In the genomic region with DNA sequence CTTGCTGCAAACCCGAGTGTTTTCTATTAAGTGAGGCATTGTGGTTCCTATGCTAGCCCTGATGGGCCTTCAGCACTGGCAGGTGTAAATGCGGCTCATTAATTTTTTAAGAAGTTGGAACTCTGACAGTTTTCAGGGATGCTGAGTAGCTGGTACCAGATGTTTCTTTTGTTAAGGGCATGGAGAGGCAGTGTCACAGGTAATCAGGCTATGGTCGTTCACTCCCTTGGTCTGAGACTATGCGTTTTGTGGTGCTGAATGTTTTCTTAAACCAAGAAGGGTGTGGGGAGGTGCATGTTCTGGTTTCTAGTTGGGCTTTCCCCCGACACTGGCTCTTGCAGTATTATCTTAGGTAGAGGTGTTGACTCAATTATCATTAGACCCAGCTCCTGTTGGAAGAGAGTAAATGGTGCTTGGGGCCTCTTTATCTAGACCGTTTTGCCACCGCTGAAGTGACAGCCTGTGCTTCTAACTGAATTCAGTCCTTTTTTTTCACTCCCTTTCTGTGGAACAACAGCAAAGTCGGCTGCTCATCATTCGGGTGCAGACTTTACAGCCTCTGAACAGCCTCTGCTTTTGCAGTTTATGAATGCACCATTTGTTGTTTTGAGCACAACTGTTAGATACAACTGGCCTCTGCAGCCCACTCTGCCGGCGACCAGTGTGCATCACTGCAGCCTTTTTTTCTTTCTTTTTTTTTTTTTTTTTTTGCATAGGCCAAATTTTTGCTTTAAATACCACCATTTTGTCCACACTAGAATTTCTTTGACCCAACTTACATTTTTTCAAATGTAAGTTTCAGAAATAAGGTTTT, we compare ENCODE assay signal across 1 cellular context.
TF ChIP-seq lines count a peak whose summit lies in the region.

No MANE protein-coding gene starts in this region.

TF ChIP-seq in K562, 482 proteins besides CTCF, POLR2A, EP300 and RAD21 (continued from another document):
- TF ChIP-seq MED1 (CRISPR knock-in tag; IDR thresholded peaks at IDR 0.05; ENCODE audit: borderline replicate concordance) (no peak), CAMTA2 (CRISPR knock-in tag; conservative IDR thresholded peaks at IDR 0.05) (no peak), NEUROD1 (IDR thresholded peaks at IDR 0.05; ENCODE audit: borderline replicate concordance, low read depth, low read length, partially characterized antibody) (peak; percentile 23), ZKSCAN8 (CRISPR knock-in tag; IDR thresholded peaks at IDR 0.05) (no peak), NCOA2 (IDR thresholded peaks at IDR 0.05; ENCODE audit: partially characterized antibody in 2 of 2) (no peak), TEAD4 (IDR thresholded peaks at IDR 0.05; ENCODE audit: low read length) (peak; percentile 17; the same call in 1 of the 2 replicates), TEAD4 (CRISPR knock-in tag; IDR thresholded peaks at IDR 0.05; ENCODE audit: borderline replicate concordance) (no peak), ZNF586 (CRISPR knock-in tag; conservative IDR thresholded peaks at IDR 0.05) (no peak), TAF7 (tag; IDR thresholded peaks at IDR 0.05) (no peak), C11orf30 (IDR thresholded peaks at IDR 0.05; ENCODE audit: low read depth) (no peak), PHF21A (IDR thresholded peaks at IDR 0.05; ENCODE audit: borderline replicate concordance, low read depth) (no peak), SETDB1 (IDR thresholded peaks at IDR 0.05; ENCODE audit: low read length) (no peak), KHSRP (IDR thresholded peaks at IDR 0.05) (no peak), ZNF589 (CRISPR knock-in tag; IDR thresholded peaks at IDR 0.05; ENCODE audit: low read depth) (no peak), ASH1L (IDR thresholded peaks at IDR 0.05; ENCODE audit: borderline replicate concordance, low read depth, partially characterized antibody) (no peak), ZNF695 (CRISPR knock-in tag; IDR thresholded peaks at IDR 0.05) (no peak), HNRNPUL1 (IDR thresholded peaks at IDR 0.05; ENCODE audit: low read length) (no peak), NR2C1 (IDR thresholded peaks at IDR 0.05) (no peak), NR2C1 (tag; IDR thresholded peaks at IDR 0.05) (no peak), ZNF780A (CRISPR knock-in tag; IDR thresholded peaks at IDR 0.05) (no peak), POLR2H (tag; IDR thresholded peaks at IDR 0.05; ENCODE audit: low read depth) (no peak), PURB (CRISPR knock-in tag; IDR thresholded peaks at IDR 0.05; ENCODE audit: low read depth) (no peak), ZBTB17 (CRISPR knock-in tag; IDR thresholded peaks at IDR 0.05) (no peak), NFYB (IDR thresholded peaks at IDR 0.05; ENCODE audit: extremely low read depth, insufficient read length) (no peak), RBM39 (optimal IDR thresholded peaks at IDR 0.05; ENCODE audit: low read depth, low read length) (no peak), ZNF77 (CRISPR knock-in tag; IDR thresholded peaks at IDR 0.05) (no peak), TRIM28 (IDR thresholded peaks at IDR 0.05) (no peak), BCL6 (CRISPR knock-in tag; IDR thresholded peaks at IDR 0.05) (no peak), NR2F6 (CRISPR knock-in tag; IDR thresholded peaks at IDR 0.05) (no peak)
- TF ChIP-seq, protein P1, sequence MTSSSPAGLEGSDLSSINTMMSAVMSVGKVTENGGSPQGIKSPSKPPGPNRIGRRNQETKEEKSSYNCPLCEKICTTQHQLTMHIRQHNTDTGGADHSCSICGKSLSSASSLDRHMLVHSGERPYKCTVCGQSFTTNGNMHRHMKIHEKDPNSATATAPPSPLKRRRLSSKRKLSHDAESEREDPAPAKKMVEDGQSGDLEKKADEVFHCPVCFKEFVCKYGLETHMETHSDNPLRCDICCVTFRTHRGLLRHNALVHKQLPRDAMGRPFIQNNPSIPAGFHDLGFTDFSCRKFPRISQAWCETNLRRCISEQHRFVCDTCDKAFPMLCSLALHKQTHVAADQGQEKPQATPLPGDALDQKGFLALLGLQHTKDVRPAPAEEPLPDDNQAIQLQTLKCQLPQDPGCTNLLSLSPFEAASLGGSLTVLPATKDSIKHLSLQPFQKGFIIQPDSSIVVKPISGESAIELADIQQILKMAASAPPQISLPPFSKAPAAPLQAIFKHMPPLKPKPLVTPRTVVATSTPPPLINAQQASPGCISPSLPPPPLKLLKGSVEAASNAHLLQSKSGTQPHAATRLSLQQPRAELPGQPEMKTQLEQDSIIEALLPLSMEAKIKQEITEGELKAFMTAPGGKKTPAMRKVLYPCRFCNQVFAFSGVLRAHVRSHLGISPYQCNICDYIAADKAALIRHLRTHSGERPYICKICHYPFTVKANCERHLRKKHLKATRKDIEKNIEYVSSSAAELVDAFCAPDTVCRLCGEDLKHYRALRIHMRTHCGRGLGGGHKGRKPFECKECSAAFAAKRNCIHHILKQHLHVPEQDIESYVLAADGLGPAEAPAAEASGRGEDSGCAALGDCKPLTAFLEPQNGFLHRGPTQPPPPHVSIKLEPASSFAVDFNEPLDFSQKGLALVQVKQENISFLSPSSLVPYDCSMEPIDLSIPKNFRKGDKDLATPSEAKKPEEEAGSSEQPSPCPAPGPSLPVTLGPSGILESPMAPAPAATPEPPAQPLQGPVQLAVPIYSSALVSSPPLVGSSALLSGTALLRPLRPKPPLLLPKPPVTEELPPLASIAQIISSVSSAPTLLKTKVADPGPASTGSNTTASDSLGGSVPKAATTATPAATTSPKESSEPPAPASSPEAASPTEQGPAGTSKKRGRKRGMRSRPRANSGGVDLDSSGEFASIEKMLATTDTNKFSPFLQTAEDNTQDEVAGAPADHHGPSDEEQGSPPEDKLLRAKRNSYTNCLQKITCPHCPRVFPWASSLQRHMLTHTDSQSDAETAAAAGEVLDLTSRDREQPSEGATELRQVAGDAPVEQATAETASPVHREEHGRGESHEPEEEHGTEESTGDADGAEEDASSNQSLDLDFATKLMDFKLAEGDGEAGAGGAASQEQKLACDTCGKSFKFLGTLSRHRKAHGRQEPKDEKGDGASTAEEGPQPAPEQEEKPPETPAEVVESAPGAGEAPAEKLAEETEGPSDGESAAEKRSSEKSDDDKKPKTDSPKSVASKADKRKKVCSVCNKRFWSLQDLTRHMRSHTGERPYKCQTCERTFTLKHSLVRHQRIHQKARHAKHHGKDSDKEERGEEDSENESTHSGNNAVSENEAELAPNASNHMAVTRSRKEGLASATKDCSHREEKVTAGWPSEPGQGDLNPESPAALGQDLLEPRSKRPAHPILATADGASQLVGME (CRISPR knock-in tag; IDR thresholded peaks at IDR 0.05), result no peak
- TF ChIP-seq, protein P2, sequence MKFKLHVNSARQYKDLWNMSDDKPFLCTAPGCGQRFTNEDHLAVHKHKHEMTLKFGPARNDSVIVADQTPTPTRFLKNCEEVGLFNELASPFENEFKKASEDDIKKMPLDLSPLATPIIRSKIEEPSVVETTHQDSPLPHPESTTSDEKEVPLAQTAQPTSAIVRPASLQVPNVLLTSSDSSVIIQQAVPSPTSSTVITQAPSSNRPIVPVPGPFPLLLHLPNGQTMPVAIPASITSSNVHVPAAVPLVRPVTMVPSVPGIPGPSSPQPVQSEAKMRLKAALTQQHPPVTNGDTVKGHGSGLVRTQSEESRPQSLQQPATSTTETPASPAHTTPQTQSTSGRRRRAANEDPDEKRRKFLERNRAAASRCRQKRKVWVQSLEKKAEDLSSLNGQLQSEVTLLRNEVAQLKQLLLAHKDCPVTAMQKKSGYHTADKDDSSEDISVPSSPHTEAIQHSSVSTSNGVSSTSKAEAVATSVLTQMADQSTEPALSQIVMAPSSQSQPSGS (CRISPR knock-in tag; IDR thresholded peaks at IDR 0.05), result no peak
- TF ChIP-seq, protein P3, sequence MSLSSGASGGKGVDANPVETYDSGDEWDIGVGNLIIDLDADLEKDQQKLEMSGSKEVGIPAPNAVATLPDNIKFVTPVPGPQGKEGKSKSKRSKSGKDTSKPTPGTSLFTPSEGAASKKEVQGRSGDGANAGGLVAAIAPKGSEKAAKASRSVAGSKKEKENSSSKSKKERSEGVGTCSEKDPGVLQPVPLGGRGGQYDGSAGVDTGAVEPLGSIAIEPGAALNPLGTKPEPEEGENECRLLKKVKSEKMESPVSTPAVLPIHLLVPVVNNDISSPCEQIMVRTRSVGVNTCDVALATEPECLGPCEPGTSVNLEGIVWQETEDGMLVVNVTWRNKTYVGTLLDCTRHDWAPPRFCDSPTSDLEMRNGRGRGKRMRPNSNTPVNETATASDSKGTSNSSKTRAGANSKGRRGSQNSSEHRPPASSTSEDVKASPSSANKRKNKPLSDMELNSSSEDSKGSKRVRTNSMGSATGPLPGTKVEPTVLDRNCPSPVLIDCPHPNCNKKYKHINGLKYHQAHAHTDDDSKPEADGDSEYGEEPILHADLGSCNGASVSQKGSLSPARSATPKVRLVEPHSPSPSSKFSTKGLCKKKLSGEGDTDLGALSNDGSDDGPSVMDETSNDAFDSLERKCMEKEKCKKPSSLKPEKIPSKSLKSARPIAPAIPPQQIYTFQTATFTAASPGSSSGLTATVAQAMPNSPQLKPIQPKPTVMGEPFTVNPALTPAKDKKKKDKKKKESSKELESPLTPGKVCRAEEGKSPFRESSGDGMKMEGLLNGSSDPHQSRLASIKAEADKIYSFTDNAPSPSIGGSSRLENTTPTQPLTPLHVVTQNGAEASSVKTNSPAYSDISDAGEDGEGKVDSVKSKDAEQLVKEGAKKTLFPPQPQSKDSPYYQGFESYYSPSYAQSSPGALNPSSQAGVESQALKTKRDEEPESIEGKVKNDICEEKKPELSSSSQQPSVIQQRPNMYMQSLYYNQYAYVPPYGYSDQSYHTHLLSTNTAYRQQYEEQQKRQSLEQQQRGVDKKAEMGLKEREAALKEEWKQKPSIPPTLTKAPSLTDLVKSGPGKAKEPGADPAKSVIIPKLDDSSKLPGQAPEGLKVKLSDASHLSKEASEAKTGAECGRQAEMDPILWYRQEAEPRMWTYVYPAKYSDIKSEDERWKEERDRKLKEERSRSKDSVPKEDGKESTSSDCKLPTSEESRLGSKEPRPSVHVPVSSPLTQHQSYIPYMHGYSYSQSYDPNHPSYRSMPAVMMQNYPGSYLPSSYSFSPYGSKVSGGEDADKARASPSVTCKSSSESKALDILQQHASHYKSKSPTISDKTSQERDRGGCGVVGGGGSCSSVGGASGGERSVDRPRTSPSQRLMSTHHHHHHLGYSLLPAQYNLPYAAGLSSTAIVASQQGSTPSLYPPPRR (CRISPR knock-in tag; IDR thresholded peaks at IDR 0.05; ENCODE audit: borderline replicate concordance), result no peak
- TF ChIP-seq, protein P4, sequence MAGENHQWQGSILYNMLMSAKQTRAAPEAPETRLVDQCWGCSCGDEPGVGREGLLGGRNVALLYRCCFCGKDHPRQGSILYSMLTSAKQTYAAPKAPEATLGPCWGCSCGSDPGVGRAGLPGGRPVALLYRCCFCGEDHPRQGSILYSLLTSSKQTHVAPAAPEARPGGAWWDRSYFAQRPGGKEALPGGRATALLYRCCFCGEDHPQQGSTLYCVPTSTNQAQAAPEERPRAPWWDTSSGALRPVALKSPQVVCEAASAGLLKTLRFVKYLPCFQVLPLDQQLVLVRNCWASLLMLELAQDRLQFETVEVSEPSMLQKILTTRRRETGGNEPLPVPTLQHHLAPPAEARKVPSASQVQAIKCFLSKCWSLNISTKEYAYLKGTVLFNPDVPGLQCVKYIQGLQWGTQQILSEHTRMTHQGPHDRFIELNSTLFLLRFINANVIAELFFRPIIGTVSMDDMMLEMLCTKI (IDR thresholded peaks at IDR 0.05; ENCODE audit: partially characterized antibody), result no peak
- TF ChIP-seq, protein P5, sequence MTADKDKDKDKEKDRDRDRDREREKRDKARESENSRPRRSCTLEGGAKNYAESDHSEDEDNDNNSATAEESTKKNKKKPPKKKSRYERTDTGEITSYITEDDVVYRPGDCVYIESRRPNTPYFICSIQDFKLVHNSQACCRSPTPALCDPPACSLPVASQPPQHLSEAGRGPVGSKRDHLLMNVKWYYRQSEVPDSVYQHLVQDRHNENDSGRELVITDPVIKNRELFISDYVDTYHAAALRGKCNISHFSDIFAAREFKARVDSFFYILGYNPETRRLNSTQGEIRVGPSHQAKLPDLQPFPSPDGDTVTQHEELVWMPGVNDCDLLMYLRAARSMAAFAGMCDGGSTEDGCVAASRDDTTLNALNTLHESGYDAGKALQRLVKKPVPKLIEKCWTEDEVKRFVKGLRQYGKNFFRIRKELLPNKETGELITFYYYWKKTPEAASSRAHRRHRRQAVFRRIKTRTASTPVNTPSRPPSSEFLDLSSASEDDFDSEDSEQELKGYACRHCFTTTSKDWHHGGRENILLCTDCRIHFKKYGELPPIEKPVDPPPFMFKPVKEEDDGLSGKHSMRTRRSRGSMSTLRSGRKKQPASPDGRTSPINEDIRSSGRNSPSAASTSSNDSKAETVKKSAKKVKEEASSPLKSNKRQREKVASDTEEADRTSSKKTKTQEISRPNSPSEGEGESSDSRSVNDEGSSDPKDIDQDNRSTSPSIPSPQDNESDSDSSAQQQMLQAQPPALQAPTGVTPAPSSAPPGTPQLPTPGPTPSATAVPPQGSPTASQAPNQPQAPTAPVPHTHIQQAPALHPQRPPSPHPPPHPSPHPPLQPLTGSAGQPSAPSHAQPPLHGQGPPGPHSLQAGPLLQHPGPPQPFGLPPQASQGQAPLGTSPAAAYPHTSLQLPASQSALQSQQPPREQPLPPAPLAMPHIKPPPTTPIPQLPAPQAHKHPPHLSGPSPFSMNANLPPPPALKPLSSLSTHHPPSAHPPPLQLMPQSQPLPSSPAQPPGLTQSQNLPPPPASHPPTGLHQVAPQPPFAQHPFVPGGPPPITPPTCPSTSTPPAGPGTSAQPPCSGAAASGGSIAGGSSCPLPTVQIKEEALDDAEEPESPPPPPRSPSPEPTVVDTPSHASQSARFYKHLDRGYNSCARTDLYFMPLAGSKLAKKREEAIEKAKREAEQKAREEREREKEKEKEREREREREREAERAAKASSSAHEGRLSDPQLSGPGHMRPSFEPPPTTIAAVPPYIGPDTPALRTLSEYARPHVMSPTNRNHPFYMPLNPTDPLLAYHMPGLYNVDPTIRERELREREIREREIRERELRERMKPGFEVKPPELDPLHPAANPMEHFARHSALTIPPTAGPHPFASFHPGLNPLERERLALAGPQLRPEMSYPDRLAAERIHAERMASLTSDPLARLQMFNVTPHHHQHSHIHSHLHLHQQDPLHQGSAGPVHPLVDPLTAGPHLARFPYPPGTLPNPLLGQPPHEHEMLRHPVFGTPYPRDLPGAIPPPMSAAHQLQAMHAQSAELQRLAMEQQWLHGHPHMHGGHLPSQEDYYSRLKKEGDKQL (CRISPR knock-in tag; IDR thresholded peaks at IDR 0.05; ENCODE audit: borderline replicate concordance), result no peak
- TF ChIP-seq, protein P6, sequence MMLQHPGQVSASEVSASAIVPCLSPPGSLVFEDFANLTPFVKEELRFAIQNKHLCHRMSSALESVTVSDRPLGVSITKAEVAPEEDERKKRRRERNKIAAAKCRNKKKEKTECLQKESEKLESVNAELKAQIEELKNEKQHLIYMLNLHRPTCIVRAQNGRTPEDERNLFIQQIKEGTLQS (IDR thresholded peaks at IDR 0.05), result no peak
- TF ChIP-seq, protein P6 (CRISPR knock-in tag; conservative IDR thresholded peaks at IDR 0.05), result 0 out of 2 replicates have a peak, but pooled peaks have one; percentile 25
